In the genomic region with DNA sequence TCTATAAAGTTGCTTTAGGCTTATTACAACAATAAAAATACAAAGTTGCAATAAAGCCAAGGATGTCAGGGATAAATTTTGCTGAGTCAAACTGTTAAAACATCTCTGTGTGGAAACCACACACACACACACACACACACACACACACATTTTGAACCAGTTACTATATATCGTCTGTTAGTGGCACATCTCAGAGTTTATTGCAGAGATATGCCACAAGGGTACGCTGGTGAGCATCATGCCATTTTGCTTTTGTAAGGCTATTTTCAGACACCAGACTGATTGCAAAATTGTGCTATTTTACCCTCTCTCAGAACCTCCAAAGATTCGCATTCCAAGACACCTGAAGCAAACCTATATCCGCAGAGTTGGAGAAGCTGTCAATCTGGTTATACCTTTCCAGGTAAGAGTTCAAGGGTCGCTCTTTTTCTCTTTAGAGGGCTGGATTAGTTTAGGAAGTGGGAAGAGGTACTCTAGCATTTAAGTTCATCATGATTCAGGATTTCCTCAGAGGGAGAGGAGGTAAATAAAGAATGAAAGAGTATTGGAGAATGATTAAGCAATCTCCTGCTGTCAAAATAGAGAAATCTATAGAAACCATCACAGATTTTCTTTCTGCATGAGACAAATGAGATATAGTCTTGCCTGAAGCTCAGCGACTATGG, we compare ENCODE assay signal across 9 cellular contexts. TPM values are rescaled to one million over a fixed set of nuclear protein-coding genes. Genes with fewer than 3 reads are reported as not detected.
DNase-seq lines count a peak whose midpoint lies in the region; ATAC-seq, FAIRE-seq and TF ChIP-seq lines count a peak whose summit lies in the region.
"Had no signal": no experiment of that assay in that cellular context is flagged by ENCODE, and none has a peak within 500 bp of the region (broad histone marks: within the 10 kb centered on the region; RNA-seq: fewer than 3 reads in every experiment).

No MANE protein-coding gene starts in this region.

- WGBS in heart right ventricle, 2 donors: 58% methylated on average over 6 of the region's 6 CpGs
- WGBS in small intestine, 3 donors: 32 to 48% (median 40%) methylated on average over 6 of the region's 6 CpGs

- FAIRE-seq in small intestine (lab: Jason Lieb, UNC): no peak
- FAIRE-seq: G401.6 had no signal

- intact Hi-C loops in heart right ventricle (cut with DNase I): loop anchor here in 3 of 10 donors (5.0 to 10.0 kb wide), 3 partner anchors 47 to 165 kb away; a partner anchor contains a TSS

- H3K27ac ChIP-seq in heart right ventricle (no peak overlapping the region), small intestine (ENCODE audit: low read depth in 1 of 2, low read length in 1 of 2) (no peak overlapping the region)

- peaks cover 0 to 10% (median 0%) of the 10 kb centered on the region in 7 donors for H3K27me3 ChIP-seq in heart right ventricle
- no peaks in the 10 kb centered on the region for H3K27me3 ChIP-seq in small intestine (ENCODE audit: control insufficient read depth in 2 of 2, insufficient read depth in 2 of 2, low read length in 2 of 2)

- H3K4me1 ChIP-seq in heart right ventricle (peaks cover 0 to 18% (median 0%) of the 10 kb centered on the region in 9 donors), small intestine (ENCODE audit: control insufficient read depth in 2 of 2, insufficient read depth in 1 of 2, low read depth in 1 of 2, low read length in 1 of 2) (peaks cover 0 to 1% of the 10 kb centered on the region in 2 donors)

- DNase-seq in SHP77 (lab: John Stamatoyannopoulos, UW): peak; percentile 1 to 22
- DNase-seq in SHP77 treated with DMSO at 0.1 percent for 48 hours (lab: John Stamatoyannopoulos, UW): no peak
- DNase-seq in MV-4-11 (lab: John Stamatoyannopoulos, UW): peak; percentile 80
- DNase-seq in activated gamma-delta T cell treated with anti-CD3 and anti-CD28 coated beads, Interleukin-2, amount 50 U/mL, for 16 hours (ENCODE audit: low read depth): peak; percentile 7
- peak in 1 of 2 donors; percentile 9 for DNase-seq in heart right ventricle
- peak; percentile 47 for DNase-seq in small intestine
- DNase-seq in kidney glomerular epithelial cell (lab: John Stamatoyannopoulos, UW): no peak

- H3K9me3 ChIP-seq in heart right ventricle: no peaks in the 10 kb centered on the region
- H3K9me3 ChIP-seq in small intestine (ENCODE audit: control insufficient read depth, low read depth): no peaks in the 10 kb centered on the region

- TF ChIP-seq CTCF in heart right ventricle (IDR thresholded peaks at IDR 0.05): peak in 8 of 9 donors; percentile 31 to 62 (median 54)

- ATAC-seq in heart right ventricle (peak in 7 of 8 donors; percentile 33 to 72 (median 54)), HG03520 (IDR thresholded peaks at IDR 0.05; ENCODE audit: unreplicated experiment) (no peak)

- H3K4me3 ChIP-seq in heart right ventricle: no peak overlapping the region
- H3K4me3 ChIP-seq in small intestine (ENCODE audit: low read depth in 1 of 2, low read length in 2 of 2): no peak overlapping the region

- H3K36me3 ChIP-seq in heart right ventricle: no peaks in the 10 kb centered on the region
- no peaks in the 10 kb centered on the region for H3K36me3 ChIP-seq in small intestine (ENCODE audit: control insufficient read depth in 2 of 2, insufficient read depth in 2 of 2, low read length in 2 of 2)

RNA-seq across cellular contexts. Expression of a gene that starts 27.3 kb away (rescaled TPM):
- 100 to 1,000 TPM in 7 of 10 donors, 10 to 100 TPM in 3; 85.8 to 215 (median 108) TPM for total RNA-seq in heart right ventricle
- 100 to 1,000 TPM in 1 of 2 donors, 10 to 100 TPM in 1; 42.2 to 136 TPM for polyA plus RNA-seq in heart right ventricle
- polyA plus RNA-seq in small intestine: 100 to 1,000 TPM in 2 of 3 donors, 10 to 100 TPM in 1; 81.9 to 154 (median 106) TPM

Comparison
In these comparisons a context has a peak if more than half of its experiments do, and no peak if none do; other contexts are left out.
1. DNase-seq: peak in SHP77 (2 of 2), MV-4-11 (single experiment), activated gamma-delta T cell treated with anti-CD3 and anti-CD28 coated beads, Interleukin-2, amount 50 U/mL, for 16 hours (single experiment) and small intestine (single experiment); none in SHP77 treated with DMSO at 0.1 percent for 48 hours (single experiment) and kidney glomerular epithelial cell (single experiment).